1 cellular context compared by ENCODE assay signal in genomic region chr16:72300892-72301291, GRCh38.
TF ChIP-seq lines count a peak whose summit lies in the region.

No MANE protein-coding gene starts in this region.

TF ChIP-seq in HepG2, 621 proteins besides CTCF, POLR2A, EP300 and RAD21 (continued from another document):
- TF ChIP-seq CEBPZ (IDR thresholded peaks at IDR 0.05; ENCODE audit: low read length) (no peak), ZNF343 (CRISPR knock-in tag; IDR thresholded peaks at IDR 0.05) (no peak), ZNF350 (CRISPR knock-in tag; IDR thresholded peaks at IDR 0.05; ENCODE audit: borderline replicate concordance, low read depth) (no peak), TEAD2 (CRISPR knock-in tag; IDR thresholded peaks at IDR 0.05) (no peak), ZNF580 (CRISPR knock-in tag; IDR thresholded peaks at IDR 0.05; ENCODE audit: borderline replicate concordance, low read depth) (no peak), ZNF800 (CRISPR knock-in tag; IDR thresholded peaks at IDR 0.05) (no peak)
TF ChIP-seq in HepG2: peak in this region for 0.
